In the genomic region with DNA sequence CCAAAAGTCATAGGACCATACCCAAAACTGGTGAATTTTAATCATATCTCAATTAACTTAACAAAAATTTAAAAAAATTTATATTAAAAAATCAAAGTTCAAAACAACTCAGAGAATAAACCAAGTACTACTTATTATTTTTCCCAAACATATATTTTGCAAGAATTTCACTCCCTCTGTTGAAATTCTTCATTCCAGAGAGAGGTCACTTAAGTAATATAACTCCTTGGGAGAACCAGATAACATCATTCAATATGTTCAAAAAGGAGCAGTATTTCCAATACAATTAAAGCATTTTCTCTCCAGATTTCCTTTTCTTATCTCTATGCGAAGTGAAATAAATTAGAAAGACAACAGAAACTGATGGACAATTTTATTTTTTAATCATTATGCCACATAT, we compare ENCODE assay signal across 19 cellular contexts.
"Had no signal": no experiment of that assay in that cellular context is flagged by ENCODE, and none has a peak within 500 bp of the region (broad histone marks: within the 10 kb centered on the region; RNA-seq: fewer than 3 reads in every experiment).

No MANE protein-coding gene starts in this region.

- ATAC-seq: HepG2 had no signal

- FAIRE-seq: HepG2, RCC 7860 had no signal

- DNase-seq: IMR-90, Karpas-422, KG1, MM.1S, NCI-H1092 treated with DMSO at 0.1 percent for 48 hours, NCI-H1436 treated with DMSO at 0.1 percent for 48 hours, NCI-H1694, NCI-H187 treated with DMSO at 0.1 percent for 48 hours, NCI-H2029 treated with DMSO at 0.1 percent for 48 hours, NCI-H2171 treated with DMSO at 0.1 percent for 48 hours, NCI-H345, NCI-H446 treated with DMSO at 0.1 percent for 48 hours, NCI-H510A treated with DMSO at 0.1 percent for 48 hours, NCI-H526, Right ventricle myocardium superior, RPMI8226, SIG-M5 had no signal
